Comparison of ENCODE assay signal across 15 cellular contexts in genomic region chr15:45612790-45613415, GRCh38. TPM values are rescaled to one million over a fixed set of nuclear protein-coding genes. Genes with fewer than 3 reads are reported as not detected.
A peak's percentile ranks its signal among the peaks of the same experiment; 100 is the strongest.
DNase-seq lines count a peak whose midpoint lies in the region; ATAC-seq and TF ChIP-seq lines count a peak whose summit lies in the region.
"Had no signal": no experiment of that assay in that cellular context is flagged by ENCODE, and none has a peak within 500 bp of the region (broad histone marks: within the 10 kb centered on the region; RNA-seq: fewer than 3 reads in every experiment).

No MANE protein-coding gene starts in this region.

- H3K9me3 Mint-ChIP-seq in mesothelial cell of epicardium, result no peaks in the 10 kb centered on the region

- no peak overlapping the region for H3K27ac Mint-ChIP-seq in mesothelial cell of epicardium
- H3K27ac Mint-ChIP-seq: activated naive CD8-positive, alpha-beta T cell; progenitor cell of endocrine pancreas had no signal

- H3K9me3 ChIP-seq in adipocyte (ENCODE audit: control insufficient read depth, low read length), result no peaks in the 10 kb centered on the region
- H3K9me3 ChIP-seq: left lung had no signal

- DNase-seq in adipocyte (ENCODE audit: low read depth) (peak; percentile 23), lung microvascular endothelial cell (ENCODE audit: low read depth in 2 of 2) (peak; percentile 63 to 81), mesothelial cell of epicardium (ENCODE audit: low spot score in 2 of 2, unreplicated experiment in 2 of 2) (no peak)
- DNase-seq: activated CD4-positive, CD25-positive, alpha-beta regulatory T cell; DMS 273 treated with DMSO at 0.1 percent for 48 hours; left lung; NCI-H1417; RPMI8226 had no signal

- no peaks in the 10 kb centered on the region for H3K4me1 Mint-ChIP-seq in mesothelial cell of epicardium

- H3K36me3 ChIP-seq in adipocyte (ENCODE audit: control insufficient read depth, insufficient read depth, low read length, severe bottlenecking), result peaks cover 16% of the 10 kb centered on the region

- no peak overlapping the region for H3K4me3 ChIP-seq in adipocyte (ENCODE audit: low read length)
- H3K4me3 ChIP-seq: left lung had no signal

- no peak for TF ChIP-seq CTCF in mesothelial cell of epicardium (IDR thresholded peaks at IDR 0.05; ENCODE audit: unreplicated experiment)

- no peaks in the 10 kb centered on the region for H3K36me3 Mint-ChIP-seq in mesothelial cell of epicardium
- H3K36me3 Mint-ChIP-seq: activated naive CD8-positive, alpha-beta T cell had no signal

- peaks cover 3% of the 10 kb centered on the region for H3K4me1 ChIP-seq in adipocyte (ENCODE audit: control insufficient read depth, insufficient read depth, low read length)
- H3K4me1 ChIP-seq: left lung had no signal

- peak; percentile 58 for ATAC-seq in GM18867 (IDR thresholded peaks at IDR 0.05; ENCODE audit: unreplicated experiment)
- ATAC-seq in HG03442 (IDR thresholded peaks at IDR 0.05; ENCODE audit: unreplicated experiment), result peak; percentile 55
- no peak for ATAC-seq in GM19467 (IDR thresholded peaks at IDR 0.05; ENCODE audit: unreplicated experiment)
- no peak for ATAC-seq in HG03135 (IDR thresholded peaks at IDR 0.05; ENCODE audit: unreplicated experiment)
- ATAC-seq: HCT116, left lung had no signal

- no peaks in the 10 kb centered on the region for H3K27me3 ChIP-seq in adipocyte (replicated peaks; ENCODE audit: control insufficient read depth, insufficient read depth, low read length)
- H3K27me3 ChIP-seq: left lung had no signal

- no peak overlapping the region for H3K4me3 Mint-ChIP-seq in mesothelial cell of epicardium
- H3K4me3 Mint-ChIP-seq: activated naive CD8-positive, alpha-beta T cell had no signal

- H3K9ac ChIP-seq in adipocyte (ENCODE audit: low read length), result no peak overlapping the region

- H3K27me3 Mint-ChIP-seq in mesothelial cell of epicardium (ENCODE audit: low read depth), result no peaks in the 10 kb centered on the region
- H3K27me3 Mint-ChIP-seq: activated naive CD8-positive, alpha-beta T cell; progenitor cell of endocrine pancreas had no signal

RNA-seq across cellular contexts. Expression of gene SQOR, which starts 21.9 kb away (rescaled TPM):
- total RNA-seq in lung microvascular endothelial cell (118 and 162 TPM in 2 replicates), mesothelial cell of epicardium (0.86 to 0.94 TPM in 2 of 3 replicates, not detected in the other)

RNA-seq across cellular contexts. Expression of gene BLOC1S6, which starts 25.7 kb away (rescaled TPM):
- total RNA-seq in lung microvascular endothelial cell (55.1 and 55.2 TPM in 2 replicates), mesothelial cell of epicardium (41.7 to 44.3 TPM (median 43.6 TPM) in 3 replicates)

Comparison
In these comparisons a context has a peak if more than half of its experiments do, and no peak if none do; other contexts are left out.
1. ATAC-seq: peak in GM18867 (single experiment) and HG03442 (single experiment); none in GM19467 (single experiment) and HG03135 (single experiment).
2. DNase-seq: peak in adipocyte (single experiment) and lung microvascular endothelial cell (2 of 2); none in mesothelial cell of epicardium (0 of 2).
3. RNA of gene SQOR, which starts 21.9 kb away (total RNA-seq): 118 to 162 TPM in lung microvascular endothelial cell; 0.86 to 0.94 TPM in mesothelial cell of epicardium; every median in the first group is over 10 times any median in the second.